ENCODE assay signal across 12 cellular contexts in the genomic region with DNA sequence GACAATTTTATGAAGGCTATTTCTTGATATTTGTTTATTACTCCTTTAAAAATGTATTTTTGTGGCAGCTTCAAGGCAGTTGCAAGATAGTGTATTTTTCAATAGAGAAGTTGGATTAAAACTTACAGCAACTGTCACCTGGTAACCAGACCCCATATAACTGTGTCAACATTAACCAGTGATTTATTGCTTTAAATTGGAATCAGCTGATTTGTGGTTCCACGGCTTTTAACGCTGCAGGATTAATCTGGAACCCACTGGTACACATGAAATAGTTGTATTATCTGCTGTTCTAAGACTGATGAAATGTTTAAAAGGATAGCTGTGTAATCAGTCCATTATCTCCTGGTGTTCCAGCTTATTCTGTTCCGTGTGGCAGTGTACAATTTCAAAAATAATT.
DNase-seq lines count a peak whose midpoint lies in the region; ATAC-seq and TF ChIP-seq lines count a peak whose summit lies in the region.
"Had no signal": no experiment of that assay in that cellular context is flagged by ENCODE, and none has a peak within 500 bp of the region (broad histone marks: within the 10 kb centered on the region; RNA-seq: fewer than 3 reads in every experiment).

No MANE protein-coding gene starts in this region.

- H3K27ac ChIP-seq in OCI-LY7 (ENCODE audit: low read depth, low read length, poor library complexity, severe bottlenecking), result no peak overlapping the region

- H3K27me3 Mint-ChIP-seq in activated naive CD4-positive, alpha-beta T cell treated with anti-CD3 and anti-CD28 coated beads, Interleukin-2, amount 50 U/mL, for 24 hours, result no peaks in the 10 kb centered on the region
- H3K27me3 Mint-ChIP-seq in dendritic cell treated with granulocyte-macrophage colony-stimulating factor and Interleukin-4, amounts not matched to agents 40 ng/mL and 50 ng/mL, for 4 days, result no peaks in the 10 kb centered on the region
- no peaks in the 10 kb centered on the region for H3K27me3 Mint-ChIP-seq in stimulated activated memory B cell treated with anti-CD40 and anti-IgM and Interleukin-4, amounts not matched to agents 10 μg/mL and 1 μg/mL and 100 μg/mL, for 72 hours
- peaks cover 41% of the 10 kb centered on the region for H3K27me3 Mint-ChIP-seq in MCF 10A (ENCODE audit: insufficient read depth, unreplicated experiment)

- peaks cover 41% of the 10 kb centered on the region for H3K36me3 Mint-ChIP-seq in activated naive CD4-positive, alpha-beta T cell treated with anti-CD3 and anti-CD28 coated beads, Interleukin-2, amount 50 U/mL, for 24 hours
- H3K36me3 Mint-ChIP-seq in dendritic cell treated with granulocyte-macrophage colony-stimulating factor and Interleukin-4, amounts not matched to agents 40 ng/mL and 50 ng/mL, for 4 days (ENCODE audit: low read depth), result peaks cover 74% of the 10 kb centered on the region
- peaks cover 59% of the 10 kb centered on the region for H3K36me3 Mint-ChIP-seq in stimulated activated memory B cell treated with anti-CD40 and anti-IgM and Interleukin-4, amounts not matched to agents 10 μg/mL and 1 μg/mL and 100 μg/mL, for 72 hours
- no peaks in the 10 kb centered on the region for H3K36me3 Mint-ChIP-seq in MCF 10A (ENCODE audit: insufficient read depth, unreplicated experiment)

- H3K27ac Mint-ChIP-seq in activated naive CD4-positive, alpha-beta T cell treated with anti-CD3 and anti-CD28 coated beads, Interleukin-2, amount 50 U/mL, for 24 hours, result peak overlapping the region; percentile 92
- peak overlapping the region; percentile 74 for H3K27ac Mint-ChIP-seq in dendritic cell treated with granulocyte-macrophage colony-stimulating factor and Interleukin-4, amounts not matched to agents 40 ng/mL and 50 ng/mL, for 4 days
- H3K27ac Mint-ChIP-seq in stimulated activated memory B cell treated with anti-CD40 and anti-IgM and Interleukin-4, amounts not matched to agents 10 μg/mL and 1 μg/mL and 100 μg/mL, for 72 hours, result peak overlapping the region; percentile 97
- H3K27ac Mint-ChIP-seq in MCF 10A (ENCODE audit: low read depth, unreplicated experiment), result no peak overlapping the region

- no peak for DNase-seq in activated naive CD4-positive, alpha-beta T cell treated with anti-CD3 and anti-CD28 coated beads, Interleukin-2, amount 50 U/mL, for 16 hours
- no peak for DNase-seq in OCI-LY7 (ENCODE audit: low spot score)
- DNase-seq in MCF 10A (ENCODE audit: unreplicated experiment), result no peak
- no peak for DNase-seq in NCI-H345 (lab: John Stamatoyannopoulos, UW)
- DNase-seq: activated gamma-delta T cell, AML-193, NCI-H1048, NCI-H446 had no signal

- no peak for TF ChIP-seq CTCF in OCI-LY7 (conservative IDR thresholded peaks at IDR 0.05; ENCODE audit: low read length)
- no peak for TF ChIP-seq CTCF in MCF 10A (IDR thresholded peaks at IDR 0.05; ENCODE audit: unreplicated experiment)

- no peaks in the 10 kb centered on the region for H3K9me3 ChIP-seq in OCI-LY7 (ENCODE audit: low read length)

- H3K4me3 ChIP-seq in OCI-LY7 (ENCODE audit: low read depth, low read length, poor library complexity, severe bottlenecking), result peak overlapping the region; percentile 31

- BruUV-seq in OCI-LY7 (replicated peaks; lab: Mats Ljungman, UMichigan) (no TSS peak), MCF 10A (replicated peaks; lab: Mats Ljungman, UMichigan) (no TSS peak)

- H3K4me1 Mint-ChIP-seq in activated naive CD4-positive, alpha-beta T cell treated with anti-CD3 and anti-CD28 coated beads, Interleukin-2, amount 50 U/mL, for 24 hours, result peaks cover 95% of the 10 kb centered on the region
- H3K4me1 Mint-ChIP-seq in dendritic cell treated with granulocyte-macrophage colony-stimulating factor and Interleukin-4, amounts not matched to agents 40 ng/mL and 50 ng/mL, for 4 days (ENCODE audit: low read depth), result peaks cover 89% of the 10 kb centered on the region
- H3K4me1 Mint-ChIP-seq in stimulated activated memory B cell treated with anti-CD40 and anti-IgM and Interleukin-4, amounts not matched to agents 10 μg/mL and 1 μg/mL and 100 μg/mL, for 72 hours, result peaks cover 93% of the 10 kb centered on the region
- H3K4me1 Mint-ChIP-seq in MCF 10A (ENCODE audit: insufficient read depth, unreplicated experiment), result no peaks in the 10 kb centered on the region

- POLR2A ChIA-PET in OCI-LY7 (lab: Charles Lee), result interaction anchor here (0.6 to 1.1 kb wide), 5 partner anchors 9 to 986 kb away, joined by 3 to 5 read pairs (median 3); no protein-coding TSS in a partner anchor
- POLR2A ChIA-PET in MCF 10A (lab: Yijun Ruan, JAX), result no interaction called here

- CTCF ChIA-PET in OCI-LY7 (lab: Charles Lee; ENCODE audit: unreplicated experiment) (no interaction called here), MCF 10A (lab: Yijun Ruan, JAX) (no interaction called here)

- no peaks in the 10 kb centered on the region for H3K36me3 ChIP-seq in OCI-LY7 (ENCODE audit: insufficient read depth, low read length)

- no peak overlapping the region for H3K4me3 Mint-ChIP-seq in activated naive CD4-positive, alpha-beta T cell treated with anti-CD3 and anti-CD28 coated beads, Interleukin-2, amount 50 U/mL, for 24 hours
- no peak overlapping the region for H3K4me3 Mint-ChIP-seq in dendritic cell treated with granulocyte-macrophage colony-stimulating factor and Interleukin-4, amounts not matched to agents 40 ng/mL and 50 ng/mL, for 4 days
- H3K4me3 Mint-ChIP-seq in stimulated activated memory B cell treated with anti-CD40 and anti-IgM and Interleukin-4, amounts not matched to agents 10 μg/mL and 1 μg/mL and 100 μg/mL, for 72 hours, result peak overlapping the region; percentile 38
- H3K4me3 Mint-ChIP-seq in MCF 10A (ENCODE audit: unreplicated experiment), result no peak overlapping the region

- H3K4me2 ChIP-seq in OCI-LY7 (ENCODE audit: low read length), result peak overlapping the region; percentile 49

- H3K9me3 Mint-ChIP-seq in activated naive CD4-positive, alpha-beta T cell treated with anti-CD3 and anti-CD28 coated beads, Interleukin-2, amount 50 U/mL, for 24 hours, result no peaks in the 10 kb centered on the region
- H3K9me3 Mint-ChIP-seq in dendritic cell treated with granulocyte-macrophage colony-stimulating factor and Interleukin-4, amounts not matched to agents 40 ng/mL and 50 ng/mL, for 4 days, result no peaks in the 10 kb centered on the region
- no peaks in the 10 kb centered on the region for H3K9me3 Mint-ChIP-seq in stimulated activated memory B cell treated with anti-CD40 and anti-IgM and Interleukin-4, amounts not matched to agents 10 μg/mL and 1 μg/mL and 100 μg/mL, for 72 hours
- H3K9me3 Mint-ChIP-seq in MCF 10A (ENCODE audit: unreplicated experiment), result no peaks in the 10 kb centered on the region

- H3K9me2 ChIP-seq in OCI-LY7 (ENCODE audit: insufficient read depth, low read length), result no peaks in the 10 kb centered on the region

- peak overlapping the region; percentile 72 for H2AFZ ChIP-seq in OCI-LY7 (ENCODE audit: low read length)

- H3K4me1 ChIP-seq in OCI-LY7 (ENCODE audit: insufficient read depth, low read length, poor library complexity, severe bottlenecking), result peaks cover 14% of the 10 kb centered on the region

- intact Hi-C loops in OCI-LY7 (cut with micrococcal nuclease; ENCODE audit: unreplicated experiment) (no loop called here), MCF 10A (cut with micrococcal nuclease) (no loop called here)
- intact Hi-C loops in dendritic cell treated with granulocyte-macrophage colony-stimulating factor and Interleukin-4, amounts not matched to agents 40 ng/mL and 50 ng/mL, for 4 days (cut with micrococcal nuclease), result loop anchor here (1.0 to 5.0 kb wide), 3 partner anchors 27 to 45 kb away; no protein-coding TSS in a partner anchor

- no peak for ATAC-seq in stimulated activated memory B cell treated with anti-CD40 and anti-IgM and Interleukin-4, amounts not matched to agents 10 μg/mL and 1 μg/mL and 100 μg/mL, for 72 hours
- no peak for ATAC-seq in HG03135 (IDR thresholded peaks at IDR 0.05; ENCODE audit: unreplicated experiment)

- H4K20me1 ChIP-seq in OCI-LY7 (ENCODE audit: insufficient read depth, low read length), result no peaks in the 10 kb centered on the region

- H3K79me2 ChIP-seq in OCI-LY7 (ENCODE audit: insufficient read depth, low read depth, low read length), result no peaks in the 10 kb centered on the region
